8 cellular contexts compared by ENCODE assay signal in the genomic region with DNA sequence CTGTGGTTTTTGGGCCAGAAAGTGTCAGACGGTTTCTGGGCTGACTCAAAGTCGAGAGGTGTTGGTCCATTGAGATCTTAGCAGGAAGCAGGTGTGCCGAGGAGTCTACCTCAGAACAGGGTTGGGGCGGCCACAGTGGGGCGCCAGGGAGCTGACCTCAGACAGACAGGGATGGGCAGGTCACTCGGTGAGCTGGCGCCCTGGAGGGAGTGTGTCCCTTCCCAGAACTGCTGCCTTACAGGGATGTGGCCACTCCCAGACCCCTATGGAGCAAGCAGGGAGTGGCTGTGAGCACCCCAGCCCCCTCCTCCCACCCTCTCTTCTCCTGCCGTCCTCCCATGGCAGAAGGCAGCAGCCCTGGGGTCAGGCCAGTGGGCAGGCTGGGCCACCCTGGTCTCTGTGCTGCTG. TPM values are rescaled to one million over a fixed set of nuclear protein-coding genes. Genes with fewer than 3 reads are reported as not detected.
A peak's percentile ranks its signal among the peaks of the same experiment; 100 is the strongest.
DNase-seq lines count a peak whose midpoint lies in the region; ATAC-seq and TF ChIP-seq lines count a peak whose summit lies in the region.

No MANE protein-coding gene starts in this region.

- BruUV-seq in A673 (replicated peaks; lab: Mats Ljungman, UMichigan) (no TSS peak), PC-3 (replicated peaks; lab: Mats Ljungman, UMichigan) (no TSS peak)

- H3K27ac ChIP-seq in A673 (ENCODE audit: low read depth, low read length, poor library complexity, severe bottlenecking): no peak overlapping the region
- H3K27ac ChIP-seq in PC-3 (ENCODE audit: low read length): no peak overlapping the region

- CTCF ChIA-PET in A673 (lab: Charles Lee): interaction anchor here (0.8 kb wide), 1 partner anchor 51 kb away, joined by 5 read pairs; no protein-coding TSS in a partner anchor
- CTCF ChIA-PET in GM10248 (lab: Yijun Ruan, JAX): interaction anchor here (0.7 to 3.7 kb wide), 4 partner anchors 10 to 42 kb away, joined by 3 to 18 read pairs (median 5); no protein-coding TSS in a partner anchor
- CTCF ChIA-PET in PC-3 (lab: Charles Lee): interaction anchor here (0.5 kb wide), 1 partner anchor 973 kb away, joined by 3 read pairs; no protein-coding TSS in a partner anchor

- DNase-seq in A673 (ENCODE audit: low spot score) (no peak), GM10248 (ENCODE audit: extremely low spot score) (peak; percentile 58), PC-3 (peak; percentile 42), epithelial cell of esophagus (ENCODE audit: low read depth) (peak; percentile 61), type B pancreatic cell (ENCODE audit: extremely low spot score, unreplicated experiment) (no peak), DMS79 (lab: John Stamatoyannopoulos, UW) (no peak), NCI-H187 treated with DMSO at 0.1 percent for 48 hours (lab: John Stamatoyannopoulos, UW) (no peak), NOMO-1 (lab: John Stamatoyannopoulos, UW; ENCODE audit: unreplicated experiment in 2 of 2) (no peak)

- no peaks in the 10 kb centered on the region for H3K79me2 ChIP-seq in PC-3 (ENCODE audit: low read length)

- no peak overlapping the region for H3K9ac ChIP-seq in PC-3 (ENCODE audit: low read length)

- TF ChIP-seq CTCF in A673 (conservative IDR thresholded peaks at IDR 0.05; ENCODE audit: low read depth, low read length): 0 out of 2 replicates have a peak, but pooled peaks have one; percentile 25
- TF ChIP-seq CTCF in GM10248 (IDR thresholded peaks at IDR 0.05; ENCODE audit: control extremely low read depth, extremely low read depth, low read depth, missing control alignments): peak; percentile 54
- TF ChIP-seq CTCF in PC-3 (conservative IDR thresholded peaks at IDR 0.05; ENCODE audit: low read depth, low read length): peak; percentile 57
- peak; percentile 51 for TF ChIP-seq CTCF in epithelial cell of esophagus (IDR thresholded peaks at IDR 0.05; ENCODE audit: insufficient read depth, low read depth, low read length, missing control alignments)
- peak; percentile 48 for TF ChIP-seq CTCF in type B pancreatic cell (conservative IDR thresholded peaks at IDR 0.05)

- H3K27me3 ChIP-seq in A673 (replicated peaks; ENCODE audit: insufficient read depth, low read depth, low read length, poor library complexity) (no peaks in the 10 kb centered on the region), PC-3 (ENCODE audit: low read length) (no peaks in the 10 kb centered on the region)

- peaks cover 4% of the 10 kb centered on the region for H3K27me3 Mint-ChIP-seq in type B pancreatic cell

- no peak overlapping the region for H2AFZ ChIP-seq in PC-3 (ENCODE audit: low read length)

- peaks cover 8% of the 10 kb centered on the region for H3K36me3 ChIP-seq in A673 (ENCODE audit: insufficient read depth, low read length, poor library complexity, severe bottlenecking)
- H3K36me3 ChIP-seq in PC-3 (ENCODE audit: low read depth, low read length): no peaks in the 10 kb centered on the region

- H3K9me3 ChIP-seq in A673 (ENCODE audit: low read depth, low read length, poor library complexity, severe bottlenecking) (no peaks in the 10 kb centered on the region), PC-3 (ENCODE audit: low read length) (no peaks in the 10 kb centered on the region)

- no peaks in the 10 kb centered on the region for H3K9me3 Mint-ChIP-seq in type B pancreatic cell

- peak; percentile 29; the same call in 1 of the 2 replicates for ATAC-seq in PC-3

- no peak overlapping the region for H3K4me3 Mint-ChIP-seq in type B pancreatic cell

- peaks cover 5% of the 10 kb centered on the region for H3K4me1 Mint-ChIP-seq in type B pancreatic cell (ENCODE audit: unreplicated experiment)

- no peaks in the 10 kb centered on the region for H3F3A ChIP-seq in PC-3 (ENCODE audit: low read length, unreplicated experiment)

- H3K4me2 ChIP-seq in PC-3 (ENCODE audit: low read length): no peak overlapping the region

- POLR2A ChIA-PET in A673 (lab: Charles Lee; ENCODE audit: low non-redundant PET): no interaction called here
- POLR2A ChIA-PET in GM10248 (lab: Yijun Ruan, JAX): interaction anchor here (0.5 kb wide), 1 partner anchor 21 kb away, joined by 5 read pairs; no protein-coding TSS in a partner anchor
- POLR2A ChIA-PET in PC-3 (lab: Charles Lee; ENCODE audit: unreplicated experiment): no interaction called here

- no peaks in the 10 kb centered on the region for H3K9me2 ChIP-seq in PC-3 (replicated peaks; ENCODE audit: low read length)

- H3K4me1 ChIP-seq in A673 (ENCODE audit: insufficient read depth, low read length, poor library complexity, severe bottlenecking) (peaks cover 14% of the 10 kb centered on the region), PC-3 (ENCODE audit: insufficient read depth, low read length) (peaks cover 10% of the 10 kb centered on the region)

- no peaks in the 10 kb centered on the region for H3K36me3 Mint-ChIP-seq in type B pancreatic cell

- no peaks in the 10 kb centered on the region for H4K20me1 ChIP-seq in PC-3 (ENCODE audit: low read length)

- no peak overlapping the region for H3K27ac Mint-ChIP-seq in type B pancreatic cell

- H3K4me3 ChIP-seq in A673 (ENCODE audit: low read depth, low read length, poor library complexity, severe bottlenecking) (no peak overlapping the region), PC-3 (ENCODE audit: low read length) (no peak overlapping the region), epithelial cell of esophagus (ENCODE audit: low read length) (no peak overlapping the region)

- intact Hi-C loops in A673 (cut with micrococcal nuclease; ENCODE audit: unreplicated experiment) (no loop called here), PC-3 (cut with micrococcal nuclease) (no loop called here)

RNA-seq across cellular contexts. Expression of a gene that starts 14.0 kb away (rescaled TPM):
- total RNA-seq in A673 (2021): 0.49 and 0.52 TPM in 2 replicates
- 0.23 TPM in 1 of 2 replicates, not detected in the other for total RNA-seq in PC-3 (2014; rRNA removed)
- 13.4 and 16.7 TPM in 2 replicates for total RNA-seq in type B pancreatic cell (ENCODE audit: low replicate concordance)

RNA-seq across cellular contexts. Expression of a gene that starts 23.9 kb away (rescaled TPM):
- total RNA-seq in A673 (2021): 108 and 109 TPM in 2 replicates
- 29.7 and 49.2 TPM in 2 replicates for total RNA-seq in PC-3 (2014; rRNA removed)
- total RNA-seq in type B pancreatic cell (ENCODE audit: low replicate concordance): 1.6 and 6.5 TPM in 2 replicates

RNA-seq across cellular contexts. Expression of a gene that starts 39.0 kb away (rescaled TPM):
- total RNA-seq in A673 (2021) (2,140 and 2,205 TPM in 2 replicates), PC-3 (2014; rRNA removed) (3,236 and 3,323 TPM in 2 replicates), type B pancreatic cell (ENCODE audit: low replicate concordance) (2,449 and 2,557 TPM in 2 replicates)

RNA-seq across cellular contexts. Expression of a gene that starts 58.1 kb away (rescaled TPM):
- total RNA-seq in A673 (2021): 104 and 110 TPM in 2 replicates
- total RNA-seq in PC-3 (2014; rRNA removed): 108 and 133 TPM in 2 replicates
- total RNA-seq in type B pancreatic cell (ENCODE audit: low replicate concordance): 93.4 and 104 TPM in 2 replicates

RNA-seq across cellular contexts. Expression of a gene that starts 58.2 kb away (rescaled TPM):
- 39.1 and 46.7 TPM in 2 replicates for total RNA-seq in A673 (2021)
- 7.9 and 10.1 TPM in 2 replicates for total RNA-seq in PC-3 (2014; rRNA removed)
- 11.7 and 23.2 TPM in 2 replicates for total RNA-seq in type B pancreatic cell (ENCODE audit: low replicate concordance)

Comparison
In these comparisons a context has a peak if more than half of its experiments do, and no peak if none do; other contexts are left out.
1. DNase-seq: peak in GM10248 (single experiment), PC-3 (single experiment) and epithelial cell of esophagus (single experiment); none in A673 (single experiment), type B pancreatic cell (single experiment), DMS79 (single experiment), NCI-H187 treated with DMSO at 0.1 percent for 48 hours (single experiment) and NOMO-1 (0 of 2).
2. Peak in every context shown above with its lines, with median percentiles within 50 percentile points of each other: CTCF ChIP-seq.